9 cellular contexts compared by ENCODE assay signal in the genomic region with DNA sequence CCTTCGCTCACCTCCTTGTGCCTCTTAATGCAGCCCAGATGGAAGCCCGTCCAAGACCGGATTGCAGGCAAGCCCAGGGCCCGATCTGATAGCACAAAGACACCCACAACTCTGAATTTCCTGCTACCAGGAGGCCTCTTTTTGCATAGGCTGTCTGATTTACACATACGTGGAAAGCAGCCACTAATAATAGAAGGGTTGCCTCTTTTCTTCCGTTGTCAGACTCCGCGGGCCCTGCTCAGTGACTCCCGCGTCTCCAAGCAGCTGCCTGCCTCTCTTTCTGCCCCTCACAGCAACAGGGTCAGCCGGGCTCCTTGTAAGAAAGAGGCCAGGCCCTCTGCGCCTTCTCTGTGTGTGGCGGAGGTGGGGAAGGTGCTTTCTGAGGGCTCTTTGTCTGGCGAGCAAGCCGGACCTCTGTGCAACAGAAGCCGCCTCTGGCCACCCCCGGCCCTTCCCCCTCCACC. TPM values are rescaled to one million over a fixed set of nuclear protein-coding genes. Genes with fewer than 3 reads are reported as not detected.
DNase-seq lines count a peak whose midpoint lies in the region; ATAC-seq and TF ChIP-seq lines count a peak whose summit lies in the region.
"Had no signal": no experiment of that assay in that cellular context is flagged by ENCODE, and none has a peak within 500 bp of the region (broad histone marks: within the 10 kb centered on the region; RNA-seq: fewer than 3 reads in every experiment).

No MANE protein-coding gene starts in this region.

- no peak overlapping the region for H3K23ac ChIP-seq in neuronal stem cell (ENCODE audit: low read depth, low read length, poor library complexity)

- POLR2A ChIA-PET in HEK293T (lab: Yijun Ruan, JAX): no interaction called here

- H2AK5ac ChIP-seq in neuronal stem cell (ENCODE audit: low read depth, low read length): no peak overlapping the region

- no peak overlapping the region for H2BK15ac ChIP-seq in neuronal stem cell (ENCODE audit: low read length)

- peak overlapping the region; percentile 36; the same call in 1 of the 2 replicates for H2AFZ ChIP-seq in Karpas-422 (ENCODE audit: low read length)
- H2AFZ ChIP-seq in neuronal stem cell (ENCODE audit: low read length): peak overlapping the region; percentile 79

- H3K4me2 ChIP-seq in Karpas-422 (ENCODE audit: low read depth, low read length, poor library complexity, severe bottlenecking) (peak overlapping the region; percentile 83), neuronal stem cell (ENCODE audit: insufficient read depth, low read length, poor library complexity, severe bottlenecking) (peak overlapping the region; percentile 34)

- H4K20me1 ChIP-seq in Karpas-422 (ENCODE audit: insufficient read depth, low read depth, low read length): no peaks in the 10 kb centered on the region

- H2BK5ac ChIP-seq in neuronal stem cell (ENCODE audit: low read length): no peak overlapping the region

- H3K4me3 ChIP-seq in Karpas-422 (ENCODE audit: low read length) (peak overlapping the region; percentile 61), neuronal stem cell (ENCODE audit: low read length in 2 of 2) (peak overlapping the region in 1 of 2 donors; percentile 27)

- H3K9me3 Mint-ChIP-seq in activated naive CD8-positive, alpha-beta T cell treated with anti-CD3 and anti-CD28 coated beads, Interleukin-2, amount 50 U/mL, for 24 hours: no peaks in the 10 kb centered on the region

- TF ChIP-seq CTCF in GM13976 (IDR thresholded peaks at IDR 0.05; ENCODE audit: borderline replicate concordance, control extremely low read depth, extremely low read depth, insufficient read depth, missing control alignments): no peak

- no CpG with 5 or more reads among the region's 17 CpGs for WGBS in neuronal stem cell (ENCODE audit: extremely low coverage in 2 of 2, insufficient read length in 2 of 2, insufficient replicate concordance in 1 of 2), 2 donors

- peak overlapping the region; percentile 81 for H3K4me3 Mint-ChIP-seq in activated naive CD8-positive, alpha-beta T cell treated with anti-CD3 and anti-CD28 coated beads, Interleukin-2, amount 50 U/mL, for 24 hours

- H3K27me3 ChIP-seq in Karpas-422 (ENCODE audit: low read length): no peaks in the 10 kb centered on the region
- peaks cover 0 to 3% (median 0%) of the 10 kb centered on the region in 3 experiments for H3K27me3 ChIP-seq in neuronal stem cell (ENCODE audit: control insufficient read depth in 3 of 3, insufficient read depth in 3 of 3, low read depth in 1 of 3, low read length in 3 of 3)

- H3K79me1 ChIP-seq in neuronal stem cell (ENCODE audit: low read depth, low read length): no peaks in the 10 kb centered on the region

- H3K9me3 ChIP-seq in Karpas-422 (ENCODE audit: low read length): no peaks in the 10 kb centered on the region
- no peaks in the 10 kb centered on the region for H3K9me3 ChIP-seq in neuronal stem cell (replicated peaks in 1 of 2; ENCODE audit: control insufficient read depth in 2 of 2, insufficient read depth in 1 of 2, low read depth in 1 of 2, low read length in 2 of 2)

- peaks cover 43% of the 10 kb centered on the region for H3K4me1 ChIP-seq in Karpas-422 (ENCODE audit: low read length)
- peaks cover 25 to 48% of the 10 kb centered on the region in 2 donors for H3K4me1 ChIP-seq in neuronal stem cell (ENCODE audit: control insufficient read depth in 2 of 2, insufficient read depth in 1 of 2, low read depth in 1 of 2, low read length in 2 of 2)

- peak overlapping the region; percentile 45 for H3K18ac ChIP-seq in neuronal stem cell (ENCODE audit: low read length)

- H4K8ac ChIP-seq in neuronal stem cell (ENCODE audit: low read depth, low read length): no peak overlapping the region

- H4K91ac ChIP-seq in neuronal stem cell (ENCODE audit: low read depth, low read length, poor library complexity): no peak overlapping the region

- H3K9ac ChIP-seq in Karpas-422 (ENCODE audit: low read length) (peak overlapping the region; percentile 65), neuronal stem cell (ENCODE audit: low read depth, low read length, poor library complexity) (no peak overlapping the region)

- in situ Hi-C loops in GM13976 (cut with MboI; ENCODE audit: low sequenced_read_pairs, unreplicated experiment): no loop called here

- peaks cover 1% of the 10 kb centered on the region for H3K36me3 Mint-ChIP-seq in activated naive CD8-positive, alpha-beta T cell treated with anti-CD3 and anti-CD28 coated beads, Interleukin-2, amount 50 U/mL, for 24 hours (ENCODE audit: low read depth)

- H3K4ac ChIP-seq in neuronal stem cell (ENCODE audit: low read length): no peak overlapping the region

- CTCF ChIA-PET in HEK293T (lab: Yijun Ruan, JAX): no interaction called here

- H2BK120ac ChIP-seq in neuronal stem cell (ENCODE audit: low read depth, low read length): no peak overlapping the region

- intact Hi-C loops in head of caudate nucleus (cut with DNase I): no loop called here

- H3K36me3 ChIP-seq in Karpas-422 (ENCODE audit: insufficient read depth, low read length) (no peaks in the 10 kb centered on the region), neuronal stem cell (replicated peaks in 1 of 2; ENCODE audit: control insufficient read depth in 2 of 2, insufficient read depth in 2 of 2, low read length in 2 of 2) (no peaks in the 10 kb centered on the region)

- no peaks in the 10 kb centered on the region for H3K79me2 ChIP-seq in Karpas-422 (ENCODE audit: low read length)

- no peaks in the 10 kb centered on the region for H3K9me2 ChIP-seq in Karpas-422 (replicated peaks; ENCODE audit: insufficient read depth, low read length)

- peak overlapping the region; percentile 77 for H3K27ac ChIP-seq in Karpas-422 (ENCODE audit: low read length)
- H3K27ac ChIP-seq in neuronal stem cell (replicated peaks; ENCODE audit: low read length): peak overlapping the region; percentile 31
- H3K27ac ChIP-seq: epithelial cell of prostate had no signal

- H3K14ac ChIP-seq in neuronal stem cell (ENCODE audit: low read length): no peak overlapping the region

- peak; percentile 63 for ATAC-seq in GM21576 (IDR thresholded peaks at IDR 0.05; ENCODE audit: unreplicated experiment)
- peak; percentile 57 for ATAC-seq in activated naive CD8-positive, alpha-beta T cell treated with anti-CD3 and anti-CD28 coated beads, Interleukin-2, amount 50 U/mL, for 24 hours

- H2BK12ac ChIP-seq in neuronal stem cell (ENCODE audit: low read length): no peak overlapping the region

- H3K27me3 Mint-ChIP-seq in activated naive CD8-positive, alpha-beta T cell treated with anti-CD3 and anti-CD28 coated beads, Interleukin-2, amount 50 U/mL, for 24 hours: no peaks in the 10 kb centered on the region

- H3K27ac Mint-ChIP-seq in activated naive CD8-positive, alpha-beta T cell treated with anti-CD3 and anti-CD28 coated beads, Interleukin-2, amount 50 U/mL, for 24 hours: peak overlapping the region; percentile 98

- DNase-seq in GM13976 (ENCODE audit: low spot score) (peak; percentile 62), Karpas-422 (peak; percentile 81), neuronal stem cell (ENCODE audit: low spot score) (peak; percentile 56), HEK293T (ENCODE audit: extremely low spot score) (no peak), NCI-H510A (lab: John Stamatoyannopoulos, UW) (no peak), head of caudate nucleus (no peak)
- no peak for DNase-seq in activated naive CD8-positive, alpha-beta T cell treated with anti-CD3 and anti-CD28 coated beads, Interleukin-2, amount 50 U/mL, for 24 hours

- peaks cover 99% of the 10 kb centered on the region for H3K4me1 Mint-ChIP-seq in activated naive CD8-positive, alpha-beta T cell treated with anti-CD3 and anti-CD28 coated beads, Interleukin-2, amount 50 U/mL, for 24 hours

TF ChIP-seq in HEK293T, 16 proteins besides CTCF, POLR2A, EP300 and RAD21:
- TF ChIP-seq CTBP1 (IDR thresholded peaks at IDR 0.05; ENCODE audit: borderline replicate concordance): no peak
- TF ChIP-seq, protein P1, sequence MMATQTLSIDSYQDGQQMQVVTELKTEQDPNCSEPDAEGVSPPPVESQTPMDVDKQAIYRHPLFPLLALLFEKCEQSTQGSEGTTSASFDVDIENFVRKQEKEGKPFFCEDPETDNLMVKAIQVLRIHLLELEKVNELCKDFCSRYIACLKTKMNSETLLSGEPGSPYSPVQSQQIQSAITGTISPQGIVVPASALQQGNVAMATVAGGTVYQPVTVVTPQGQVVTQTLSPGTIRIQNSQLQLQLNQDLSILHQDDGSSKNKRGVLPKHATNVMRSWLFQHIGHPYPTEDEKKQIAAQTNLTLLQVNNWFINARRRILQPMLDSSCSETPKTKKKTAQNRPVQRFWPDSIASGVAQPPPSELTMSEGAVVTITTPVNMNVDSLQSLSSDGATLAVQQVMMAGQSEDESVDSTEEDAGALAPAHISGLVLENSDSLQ (IDR thresholded peaks at IDR 0.05): no peak
- no peak for TF ChIP-seq L3MBTL2 (conservative IDR thresholded peaks at IDR 0.05)
- no peak for TF ChIP-seq FOXM1 (IDR thresholded peaks at IDR 0.05; ENCODE audit: borderline replicate concordance)
- TF ChIP-seq ARNT (IDR thresholded peaks at IDR 0.05): no peak
- no peak for TF ChIP-seq SUZ12 (IDR thresholded peaks at IDR 0.05)
- no peak for TF ChIP-seq BHLHE40 (IDR thresholded peaks at IDR 0.05; ENCODE audit: borderline replicate concordance)
- no peak for TF ChIP-seq SP1 (IDR thresholded peaks at IDR 0.05)
- TF ChIP-seq FOXA1 (IDR thresholded peaks at IDR 0.05): no peak
- TF ChIP-seq LEF1 (IDR thresholded peaks at IDR 0.05; ENCODE audit: borderline replicate concordance): no peak

RNA-seq across cellular contexts. Expression of a gene that starts 26.7 kb away (rescaled TPM):
- 2.6 and 9.4 TPM in 2 replicates for total RNA-seq in Karpas-422 (2014; rRNA removed; shearing (Covaris generic); ENCODE audit: low replicate concordance)
- polyA plus RNA-seq in neuronal stem cell (2013, experiment 1 of 2): 0.06 TPM
- 0.03 TPM for polyA plus RNA-seq in neuronal stem cell (2013, experiment 2 of 2)

Comparison
In these comparisons a context has a peak if more than half of its experiments do, and no peak if none do; other contexts are left out.
1. DNase-seq: peak in GM13976 (single experiment), Karpas-422 (single experiment) and neuronal stem cell (single experiment); none in activated naive CD8-positive, alpha-beta T cell treated with anti-CD3 and anti-CD28 coated beads, Interleukin-2, amount 50 U/mL, for 24 hours (single experiment), HEK293T (single experiment), NCI-H510A (single experiment) and head of caudate nucleus (0 of 42).